Comparison of ENCODE assay signal across 1 cellular context in genomic region chr1:114455102-114455785, GRCh38.
TF ChIP-seq lines count a peak whose summit lies in the region.

No MANE protein-coding gene starts in this region.

TF ChIP-seq in K562, 482 proteins besides CTCF, POLR2A, EP300 and RAD21 (continued from another document):
- TF ChIP-seq PKNOX1 (IDR thresholded peaks at IDR 0.05) (peak; percentile 77), E2F6 (IDR thresholded peaks at IDR 0.05; ENCODE audit: borderline replicate concordance in 1 of 2, extremely low read depth in 1 of 2, insufficient read depth in 1 of 2, insufficient read length in 1 of 2, low read depth in 1 of 2, low read length in 1 of 2, poor library complexity in 1 of 2, severe bottlenecking in 1 of 2) (no peak), ZNF644 (tag; IDR thresholded peaks at IDR 0.05; ENCODE audit: low read depth) (no peak), ZBED1 (IDR thresholded peaks at IDR 0.05) (no peak), RBM15 (IDR thresholded peaks at IDR 0.05; ENCODE audit: insufficient read depth, low read length) (no peak), ZNF197 (CRISPR knock-in tag; IDR thresholded peaks at IDR 0.05; ENCODE audit: low read depth) (no peak), JUN (IDR thresholded peaks at IDR 0.05; ENCODE audit: borderline replicate concordance, low read depth, low read length) (peak; percentile 69; the same call in 1 of the 2 replicates), JUN (CRISPR knock-in tag; IDR thresholded peaks at IDR 0.05; ENCODE audit: borderline replicate concordance) (no peak), BRCA1 (IDR thresholded peaks at IDR 0.05) (no peak), BRCA1 (CRISPR knock-in tag; IDR thresholded peaks at IDR 0.05) (no peak), POLR2AphosphoS2 (IDR thresholded peaks at IDR 0.05; ENCODE audit: low read length) (no peak), ARID1B (IDR thresholded peaks at IDR 0.05) (peak; percentile 27; the same call in 1 of the 2 replicates), CEBPG (CRISPR knock-in tag; IDR thresholded peaks at IDR 0.05) (no peak), CEBPG (tag; conservative IDR thresholded peaks at IDR 0.05 in 1 of 2, IDR thresholded peaks at IDR 0.05 in 1 of 2) (no peak; a peak in 1 of 4 replicates), STAG1 (CRISPR knock-in tag; IDR thresholded peaks at IDR 0.05; ENCODE audit: borderline replicate concordance) (no peak), TGIF2 (CRISPR knock-in tag; IDR thresholded peaks at IDR 0.05) (no peak), DMBX1 (CRISPR knock-in tag; IDR thresholded peaks at IDR 0.05; ENCODE audit: borderline replicate concordance) (no peak), BCLAF1 (IDR thresholded peaks at IDR 0.05; ENCODE audit: borderline replicate concordance in 1 of 2, control insufficient read depth in 1 of 2, low read depth in 2 of 2, low read length in 1 of 2) (no peak), FOXP4 (CRISPR knock-in tag; IDR thresholded peaks at IDR 0.05; ENCODE audit: borderline replicate concordance) (no peak), ZNF780A (CRISPR knock-in tag; IDR thresholded peaks at IDR 0.05) (no peak), ATF2 (CRISPR knock-in tag; IDR thresholded peaks at IDR 0.05) (no peak), HMG20B (CRISPR knock-in tag; IDR thresholded peaks at IDR 0.05) (no peak), HEY1 (CRISPR knock-in tag; IDR thresholded peaks at IDR 0.05; ENCODE audit: borderline replicate concordance) (no peak), GTF3C2 (IDR thresholded peaks at IDR 0.05; ENCODE audit: borderline replicate concordance, extremely low read depth, insufficient read length) (no peak), HES1 (IDR thresholded peaks at IDR 0.05; ENCODE audit: low read depth) (no peak), MEIS2 (IDR thresholded peaks at IDR 0.05; ENCODE audit: partially characterized antibody) (peak; percentile 40), CCAR2 (IDR thresholded peaks at IDR 0.05; ENCODE audit: low read depth, low read length) (no peak), CREM (IDR thresholded peaks at IDR 0.05; ENCODE audit: low read depth) (0 out of 2 replicates have a peak, but pooled peaks have one; percentile 10), RFX1 (IDR thresholded peaks at IDR 0.05) (no peak), TEAD2 (tag; IDR thresholded peaks at IDR 0.05) (no peak), CC2D1A (IDR thresholded peaks at IDR 0.05) (no peak), JUND (IDR thresholded peaks at IDR 0.05; ENCODE audit: borderline replicate concordance, low read depth, low read length) (peak; percentile 56; the same call in 1 of the 2 replicates), JUND (tag; IDR thresholded peaks at IDR 0.05; ENCODE audit: borderline replicate concordance, low read depth, low read length) (no peak), ARNT (IDR thresholded peaks at IDR 0.05) (no peak), STAT6 (CRISPR knock-in tag; IDR thresholded peaks at IDR 0.05) (no peak), TRIM24 (IDR thresholded peaks at IDR 0.05) (peak in 1 of 2 experiments; percentile 32; a peak in 1 of 4 replicates), FOSL1 (tag; conservative IDR thresholded peaks at IDR 0.05) (peak; percentile 88), NEUROD1 (IDR thresholded peaks at IDR 0.05; ENCODE audit: borderline replicate concordance, low read depth, low read length, partially characterized antibody) (no peak), ATF3 (IDR thresholded peaks at IDR 0.05) (peak; percentile 85), ATF3 (CRISPR knock-in tag; conservative IDR thresholded peaks at IDR 0.05) (no peak), RCOR1 (IDR thresholded peaks at IDR 0.05; ENCODE audit: borderline replicate concordance in 1 of 2, low read depth in 2 of 2, low read length in 2 of 2) (no peak), FOXO4 (CRISPR knock-in tag; IDR thresholded peaks at IDR 0.05) (no peak), NR2F6 (CRISPR knock-in tag; IDR thresholded peaks at IDR 0.05) (no peak), ZNF384 (IDR thresholded peaks at IDR 0.05; ENCODE audit: low read depth, low read length) (no peak), SAFB2 (IDR thresholded peaks at IDR 0.05; ENCODE audit: borderline replicate concordance, low read depth, low read length, severe bottlenecking) (no peak), ZNF121 (CRISPR knock-in tag; conservative IDR thresholded peaks at IDR 0.05) (no peak)
